In genomic region chr9:87786876-87787275, GRCh38 we compare ENCODE assay signal across 30 cellular contexts.
"Had no signal": no experiment of that assay in that cellular context is flagged by ENCODE, and none has a peak within 500 bp of the region (broad histone marks: within the 10 kb centered on the region; RNA-seq: fewer than 3 reads in every experiment).

No MANE protein-coding gene starts in this region.

- H3K4me1 Mint-ChIP-seq: central memory CD8-positive, alpha-beta T cell had no signal

- FAIRE-seq: astrocyte had no signal

- H3K36me3 ChIP-seq: brain microvascular endothelial cell, esophagus muscularis mucosa, gastroesophageal sphincter, heart right ventricle had no signal

- H3K4me3 ChIP-seq: coronary artery, dorsolateral prefrontal cortex, esophagus muscularis mucosa, gastroesophageal sphincter, heart right ventricle had no signal

- H3K4me3 Mint-ChIP-seq: activated CD4-positive, alpha-beta T cell treated with anti-CD3 and anti-CD28 coated beads, Interleukin-2, amount 10 ng/mL, durations not matched to agents 7 days and 5 days; activated CD8-positive, alpha-beta T cell treated with anti-CD3 and anti-CD28 coated beads for 36 hours; activated naive CD8-positive, alpha-beta T cell; central memory CD8-positive, alpha-beta T cell; dendritic cell treated with granulocyte-macrophage colony-stimulating factor and Interleukin-4, amounts not matched to agents 40 ng/mL and 50 ng/mL, for 4 days; endodermal cell had no signal

- H3K27ac ChIP-seq: brain microvascular endothelial cell, coronary artery, dorsolateral prefrontal cortex, esophagus muscularis mucosa, gastroesophageal sphincter, heart right ventricle had no signal

- H3K4me1 ChIP-seq: esophagus muscularis mucosa, gastroesophageal sphincter had no signal

- H3K36me3 Mint-ChIP-seq: activated naive CD8-positive, alpha-beta T cell had no signal

- H3K9me3 ChIP-seq: esophagus muscularis mucosa, gastroesophageal sphincter, heart right ventricle had no signal

- DNase-seq: activated CD4-positive, alpha-beta T cell treated with anti-CD3 and anti-CD28 coated beads for 4 hours; activated CD4-positive, alpha-beta T cell treated with anti-CD3 and anti-CD28 coated beads, Interleukin-2, amount 10 ng/mL, durations not matched to agents 7 days and 5 days; activated CD4-positive, alpha-beta T cell treated with anti-CD3 and anti-CD28 coated beads, Interleukin-2, amount 50 U/mL, for 48 hours; activated CD4-positive, CD25-positive, alpha-beta regulatory T cell; activated CD4-positive, CD25-positive, alpha-beta regulatory T cell treated with anti-CD3 and anti-CD28 coated beads, Interleukin-2, amount 50 U/mL, for 72 hours; activated CD8-positive, alpha-beta memory T cell treated with anti-CD3 and anti-CD28 coated beads for 24 hours; activated CD8-positive, alpha-beta T cell treated with anti-CD3 and anti-CD28 coated beads for 36 hours; activated effector memory CD4-positive, alpha-beta T cell treated with Interleukin-2 at 50 U/mL for 16 hours; activated gamma-delta T cell treated with Interleukin-2 at 50 U/mL for 16 hours; activated naive CD4-positive, alpha-beta T cell treated with anti-CD3 and anti-CD28 coated beads, Interleukin-2, amount 50 U/mL, for 16 hours; activated naive CD4-positive, alpha-beta T cell treated with Interleukin-2 at 50 U/mL for 16 hours; activated T-cell treated with anti-CD3 and anti-CD28 coated beads, Interleukin-2, amount 50 U/mL, for 48 hours; amniotic stem cell; anterior cingulate cortex; brain microvascular endothelial cell; dorsolateral prefrontal cortex; effector memory CD4-positive, alpha-beta T cell; endodermal cell; erythroblast; foreskin melanocyte; heart right ventricle; hippocampal formation; T-helper 2 cell had no signal

- H3K27ac Mint-ChIP-seq: activated CD4-positive, alpha-beta T cell treated with anti-CD3 and anti-CD28 coated beads, Interleukin-2, amount 10 ng/mL, durations not matched to agents 7 days and 5 days; activated CD8-positive, alpha-beta T cell treated with anti-CD3 and anti-CD28 coated beads for 36 hours; activated naive CD8-positive, alpha-beta T cell; dendritic cell treated with granulocyte-macrophage colony-stimulating factor and Interleukin-4, amounts not matched to agents 40 ng/mL and 50 ng/mL, for 4 days; endodermal cell had no signal

- H3K9me3 Mint-ChIP-seq: activated CD4-positive, alpha-beta T cell treated with anti-CD3 and anti-CD28 coated beads, Interleukin-2, amount 10 ng/mL, durations not matched to agents 7 days and 5 days; activated CD8-positive, alpha-beta T cell treated with anti-CD3 and anti-CD28 coated beads for 36 hours; central memory CD8-positive, alpha-beta T cell; dendritic cell treated with granulocyte-macrophage colony-stimulating factor and Interleukin-4, amounts not matched to agents 40 ng/mL and 50 ng/mL, for 4 days had no signal

- H3K27me3 Mint-ChIP-seq: activated CD4-positive, alpha-beta T cell treated with anti-CD3 and anti-CD28 coated beads, Interleukin-2, amount 10 ng/mL, durations not matched to agents 7 days and 5 days; central memory CD8-positive, alpha-beta T cell; dendritic cell treated with granulocyte-macrophage colony-stimulating factor and Interleukin-4, amounts not matched to agents 40 ng/mL and 50 ng/mL, for 4 days had no signal

- H3K27me3 ChIP-seq: brain microvascular endothelial cell, dorsolateral prefrontal cortex, esophagus muscularis mucosa, gastroesophageal sphincter had no signal

- ATAC-seq: activated CD8-positive, alpha-beta T cell treated with anti-CD3 and anti-CD28 coated beads for 36 hours; gastroesophageal sphincter; heart right ventricle had no signal
